26 cellular contexts compared by ENCODE assay signal in the genomic region with DNA sequence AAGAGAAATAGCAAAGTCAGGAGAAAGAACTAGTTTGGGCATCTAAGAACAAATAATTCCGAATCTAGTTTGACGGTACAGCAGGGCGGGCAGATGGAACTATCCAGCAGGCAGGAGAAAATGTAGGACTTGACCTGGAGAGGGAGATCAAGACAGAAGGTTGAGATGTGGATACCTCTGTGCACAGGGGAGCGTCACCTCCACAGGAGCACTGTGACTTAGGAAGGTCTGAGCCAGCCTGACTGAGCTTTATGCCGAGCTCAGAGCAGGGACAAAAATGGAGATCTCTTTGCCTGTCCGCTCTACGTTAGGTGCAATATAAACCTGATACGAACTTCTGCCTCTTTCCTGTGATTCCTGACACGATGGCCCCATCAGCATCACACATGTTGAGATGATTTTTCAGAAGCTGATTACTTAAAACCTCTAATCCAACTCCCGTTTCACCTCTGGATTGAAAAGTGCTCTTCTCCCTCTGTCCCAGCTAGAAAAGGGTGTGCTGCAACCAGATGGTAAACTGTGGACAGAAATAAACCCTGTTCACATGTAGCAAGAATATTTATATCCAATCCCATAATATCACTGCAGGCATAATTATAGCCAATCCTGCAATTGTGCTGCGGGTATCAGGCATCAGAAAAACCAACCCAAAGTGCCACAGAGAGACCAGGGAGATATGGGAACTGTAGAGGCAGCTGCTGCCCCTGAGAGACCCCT. TPM values are rescaled to one million over a fixed set of nuclear protein-coding genes. Genes with fewer than 3 reads are reported as not detected.
DNase-seq lines count a peak whose midpoint lies in the region; ATAC-seq and TF ChIP-seq lines count a peak whose summit lies in the region.
"Had no signal": no experiment of that assay in that cellular context is flagged by ENCODE, and none has a peak within 500 bp of the region (broad histone marks: within the 10 kb centered on the region; RNA-seq: fewer than 3 reads in every experiment).

No MANE protein-coding gene starts in this region.

- no peaks in the 10 kb centered on the region for H3K9me3 ChIP-seq in right cardiac atrium (ENCODE audit: control insufficient read depth, low read length)
- H3K9me3 ChIP-seq: A549; BLaER1 treated with 17β-estradiol and CSF1 and Interleukin-3, amounts not matched to agents 10 nM and 100 nM had no signal

- H3K27ac ChIP-seq in angular gyrus (ENCODE audit: low read depth, low read length) (peak overlapping the region; percentile 15), dorsolateral prefrontal cortex (peak overlapping the region in 56 of 59 donors; percentile 2 to 88 (median 66)), right cardiac atrium (ENCODE audit: low read length) (peak overlapping the region; percentile 3)
- H3K27ac ChIP-seq: A549; BLaER1 treated with 17β-estradiol and CSF1 and Interleukin-3, amounts not matched to agents 10 nM and 100 nM; GM23248; KMS-11; RWPE1; SK-N-MC had no signal

- H3K27me3 ChIP-seq in dorsolateral prefrontal cortex, result peaks cover 0 to 3% (median 0%) of the 10 kb centered on the region in 45 donors
- no peaks in the 10 kb centered on the region for H3K27me3 ChIP-seq in right cardiac atrium (ENCODE audit: control insufficient read depth, insufficient read depth)
- H3K27me3 ChIP-seq: BLaER1 treated with 17β-estradiol and CSF1 and Interleukin-3, amounts not matched to agents 10 nM and 100 nM had no signal

- no peak overlapping the region for H3K4me3 Mint-ChIP-seq in stimulated activated effector memory CD8-positive, alpha-beta T cell treated with anti-CD3 and anti-CD28 coated beads, Interleukin-12 subunit alpha, Interleukin-12 subunit beta, amount 100 ng/mL, for 72 hours
- H3K4me3 Mint-ChIP-seq: CD4-positive, alpha-beta T cell; H9; HFFc6 had no signal

- no peaks in the 10 kb centered on the region for H3K9me3 Mint-ChIP-seq in stimulated activated effector memory CD8-positive, alpha-beta T cell treated with anti-CD3 and anti-CD28 coated beads, Interleukin-12 subunit alpha, Interleukin-12 subunit beta, amount 100 ng/mL, for 72 hours
- H3K9me3 Mint-ChIP-seq: CD4-positive, alpha-beta T cell; H9; HFFc6 had no signal

- peaks cover 5% of the 10 kb centered on the region for H3K4me1 ChIP-seq in right cardiac atrium (ENCODE audit: control insufficient read depth, insufficient read depth, low read length)
- H3K4me1 ChIP-seq: A549 had no signal

- no peak for TF ChIP-seq CTCF in dorsolateral prefrontal cortex (IDR thresholded peaks at IDR 0.05 in 54 of 56, conservative IDR thresholded peaks at IDR 0.05 in 2 of 56; ENCODE audit: low read depth in 1 of 56, partially characterized antibody in 56 of 56)

- H3K4me3 ChIP-seq in dorsolateral prefrontal cortex (peak overlapping the region in 2 of 59 donors; percentile 3 to 5), right cardiac atrium (ENCODE audit: low read length) (no peak overlapping the region)
- H3K4me3 ChIP-seq: A549; BLaER1 treated with 17β-estradiol and CSF1 and Interleukin-3, amounts not matched to agents 10 nM and 100 nM; GM23248; SK-N-MC had no signal

- ATAC-seq in right cardiac atrium (peak in 1 of 2 donors; percentile 33), HG02571 (IDR thresholded peaks at IDR 0.05; ENCODE audit: unreplicated experiment) (no peak)
- ATAC-seq in stimulated activated effector memory CD8-positive, alpha-beta T cell treated with anti-CD3 and anti-CD28 coated beads, Interleukin-12 subunit alpha, Interleukin-12 subunit beta, amount 100 ng/mL, for 72 hours, result peak; percentile 28
- ATAC-seq: A549 had no signal

- no peak overlapping the region for H3K27ac Mint-ChIP-seq in stimulated activated effector memory CD8-positive, alpha-beta T cell treated with anti-CD3 and anti-CD28 coated beads, Interleukin-12 subunit alpha, Interleukin-12 subunit beta, amount 100 ng/mL, for 72 hours
- H3K27ac Mint-ChIP-seq: CD4-positive, alpha-beta T cell; H9; HFFc6 had no signal

- DNase-seq in dorsolateral prefrontal cortex (no peak), right cardiac atrium (no peak), NCI-H526 treated with DMSO at 0.1 percent for 48 hours (lab: John Stamatoyannopoulos, UW) (no peak)
- no peak for DNase-seq in stimulated activated effector memory CD8-positive, alpha-beta T cell treated with anti-CD3 and anti-CD28 coated beads, Interleukin-12 subunit alpha, Interleukin-12 subunit beta, amount 100 ng/mL, for 72 hours (ENCODE audit: low spot score in 2 of 2)
- DNase-seq in effector CD8-positive, alpha-beta T cell (lab: John Stamatoyannopoulos, UW), result no peak
- DNase-seq: AML-193; CD4-positive, alpha-beta T cell; GM23248; H9; HFFc6; IMR-90; MM.1S; NCI-H1048; NCI-H1417 treated with DMSO at 0.1 percent for 48 hours; NCI-H1694 treated with DMSO at 0.1 percent for 48 hours; NCI-H2081; NCI-H2227 treated with DMSO at 0.1 percent for 48 hours; NCI-H69; SIG-M5 had no signal

- H3K4me1 Mint-ChIP-seq in stimulated activated effector memory CD8-positive, alpha-beta T cell treated with anti-CD3 and anti-CD28 coated beads, Interleukin-12 subunit alpha, Interleukin-12 subunit beta, amount 100 ng/mL, for 72 hours, result no peaks in the 10 kb centered on the region

- no peaks in the 10 kb centered on the region for H3K36me3 Mint-ChIP-seq in stimulated activated effector memory CD8-positive, alpha-beta T cell treated with anti-CD3 and anti-CD28 coated beads, Interleukin-12 subunit alpha, Interleukin-12 subunit beta, amount 100 ng/mL, for 72 hours

- 57% methylated on average over 11 of the region's 11 CpGs for WGBS in right cardiac atrium

- intact Hi-C loops in dorsolateral prefrontal cortex (cut with DNase I) (no loop called here), right cardiac atrium (cut with DNase I) (no loop called here)

RNA-seq across cellular contexts. Expression of a gene that starts 13.6 kb away (rescaled TPM):
- total RNA-seq in dorsolateral prefrontal cortex (100 to 1,000 TPM; 191 to 480 (median 308) TPM), right cardiac atrium (100 to 1,000 TPM; 347 to 511 (median 454) TPM)
- polyA plus RNA-seq in right cardiac atrium, result 225 TPM

Comparison
In these comparisons a context has a peak if more than half of its experiments do, and no peak if none do; other contexts are left out.
1. H3K27ac ChIP-seq: peak in every context shown above with its lines; median percentile 66 in dorsolateral prefrontal cortex; 15 in angular gyrus; 3 in right cardiac atrium.